ENCODE assay signal across 10 cellular contexts in genomic region chr4:169253904-169254303, GRCh38. TPM values are rescaled to one million over a fixed set of nuclear protein-coding genes. Genes with fewer than 3 reads are reported as not detected.
DNase-seq lines count a peak whose midpoint lies in the region; ATAC-seq and TF ChIP-seq lines count a peak whose summit lies in the region.
"Had no signal": no experiment of that assay in that cellular context is flagged by ENCODE, and none has a peak within 500 bp of the region (broad histone marks: within the 10 kb centered on the region; RNA-seq: fewer than 3 reads in every experiment).

No MANE protein-coding gene starts in this region.

- H3K4me3 ChIP-seq in endodermal cell (ENCODE audit: low read length) (peak overlapping the region; percentile 20), psoas muscle (no peak overlapping the region)

- ATAC-seq in psoas muscle, result no peak
- ATAC-seq in HG03378 (IDR thresholded peaks at IDR 0.05; ENCODE audit: unreplicated experiment), result no peak

- no peak overlapping the region for H3K27ac ChIP-seq in endodermal cell (ENCODE audit: low read depth, low read length)
- H3K27ac ChIP-seq in psoas muscle, result no peak overlapping the region

- intact Hi-C loops in psoas muscle (cut with DNase I), result no loop called here

- H3K27me3 ChIP-seq in endodermal cell (ENCODE audit: control insufficient read depth, insufficient read depth, low read length, poor library complexity, severe bottlenecking) (no peaks in the 10 kb centered on the region), psoas muscle (ENCODE audit: insufficient read depth in 3 of 3, low read length in 2 of 3) (no peaks in the 10 kb centered on the region)

- no peaks in the 10 kb centered on the region for H3K27me3 Mint-ChIP-seq in endodermal cell (ENCODE audit: insufficient read depth)
- H3K27me3 Mint-ChIP-seq in osteocyte (ENCODE audit: unreplicated experiment), result no peaks in the 10 kb centered on the region
- H3K27me3 Mint-ChIP-seq: activated B cell treated with CpG ODN at 0.5 μM for 24 hours had no signal

- peaks cover 8% of the 10 kb centered on the region for H3K36me3 Mint-ChIP-seq in endodermal cell (ENCODE audit: low read depth)
- H3K36me3 Mint-ChIP-seq in osteocyte (ENCODE audit: unreplicated experiment), result peaks cover 3% of the 10 kb centered on the region

- H3K27ac Mint-ChIP-seq in endodermal cell, result no peak overlapping the region
- peak overlapping the region; percentile 88 for H3K27ac Mint-ChIP-seq in osteocyte (ENCODE audit: unreplicated experiment)
- H3K27ac Mint-ChIP-seq: activated B cell treated with CpG ODN at 0.5 μM for 24 hours had no signal

- no peak overlapping the region for H3K9ac ChIP-seq in endodermal cell (ENCODE audit: extremely low read depth, low read length, poor library complexity, severe bottlenecking)

- peaks cover under 1% of the 10 kb centered on the region for H3K9me3 Mint-ChIP-seq in endodermal cell
- no peaks in the 10 kb centered on the region for H3K9me3 Mint-ChIP-seq in osteocyte (ENCODE audit: unreplicated experiment)
- H3K9me3 Mint-ChIP-seq: activated B cell treated with CpG ODN at 0.5 μM for 24 hours had no signal

- in situ Hi-C loops in Caki2 (cut with HindIII; ENCODE audit: low pct_unique_long_range_greater_than_20kb, low sequenced_read_pairs), result no loop called here

- H3K9me3 ChIP-seq in endodermal cell (ENCODE audit: control insufficient read depth, low read length), result peaks cover 6% of the 10 kb centered on the region
- H3K9me3 ChIP-seq in psoas muscle, result no peaks in the 10 kb centered on the region

- peaks cover 64% of the 10 kb centered on the region for H3K4me1 Mint-ChIP-seq in endodermal cell
- peaks cover 94% of the 10 kb centered on the region for H3K4me1 Mint-ChIP-seq in osteocyte (ENCODE audit: unreplicated experiment)

- H3K4me3 Mint-ChIP-seq in endodermal cell (no peak overlapping the region), osteocyte (ENCODE audit: unreplicated experiment) (no peak overlapping the region)
- H3K4me3 Mint-ChIP-seq: activated B cell treated with CpG ODN at 0.5 μM for 24 hours had no signal

- DNase-seq in Caki2 (ENCODE audit: low read depth), result peak; percentile 68
- DNase-seq in LHCN-M2 (ENCODE audit: low read depth), result peak; percentile 79
- DNase-seq in endodermal cell, result no peak
- DNase-seq in osteocyte (ENCODE audit: extremely low spot score, unreplicated experiment), result no peak
- DNase-seq in psoas muscle, result no peak
- DNase-seq in islet precursor cell, result no peak
- DNase-seq in GM19238 (ENCODE audit: insufficient read length, low spot score), result no peak
- DNase-seq: activated B cell treated with CpG ODN at 0.5 μM for 24 hours, MV-4-11 had no signal

- TF ChIP-seq CTCF in endodermal cell (conservative IDR thresholded peaks at IDR 0.05) (no peak), osteocyte (IDR thresholded peaks at IDR 0.05) (no peak), psoas muscle (IDR thresholded peaks at IDR 0.05) (no peak)

- peaks cover 27% of the 10 kb centered on the region for H3K4me1 ChIP-seq in endodermal cell (ENCODE audit: control insufficient read depth, insufficient read depth, low read length)
- H3K4me1 ChIP-seq in psoas muscle, result peaks cover 57% of the 10 kb centered on the region

- H3K36me3 ChIP-seq in endodermal cell (ENCODE audit: control insufficient read depth, insufficient read depth, low read length) (peaks cover 14% of the 10 kb centered on the region), psoas muscle (ENCODE audit: insufficient read depth in 1 of 2, low read depth in 1 of 2) (no peaks in the 10 kb centered on the region)

- 0% methylated on average over 1 of the region's 1 CpG; no CpG with 5 or more reads in 1 of the 2 experiments for WGBS in endodermal cell (ENCODE audit: insufficient coverage in 1 of 2, insufficient read length in 1 of 2), 2 experiments
- 0% methylated on average over 1 of the region's 1 CpG for WGBS in psoas muscle, 3 donors

RNA-seq across cellular contexts. Expression of gene SH3RF1, which starts 16.9 kb away (rescaled TPM):
- total RNA-seq in Caki2 (2014; rRNA removed; shearing (Covaris generic); ENCODE audit: low replicate concordance), result 7.4 and 15.3 TPM in 2 replicates
- total RNA-seq in LHCN-M2 (2014; rRNA removed) (9.2 and 10.5 TPM in 2 replicates), endodermal cell (10 to 100 TPM; 37.6 to 68.8 TPM), osteocyte (27.6 and 31.8 TPM in 2 replicates), psoas muscle (10 to 100 TPM; 19.2 to 35.9 (median 27.0) TPM)
- 12.1 TPM for polyA plus RNA-seq in LHCN-M2 (2012)
- 17.6 TPM for polyA plus RNA-seq in endodermal cell (2013, experiment 1 of 2)
- polyA plus RNA-seq in endodermal cell (2013, experiment 2 of 2), result 16.1 TPM
- polyA plus RNA-seq in psoas muscle, result 1 to 10 TPM; 4.8 to 7.4 (median 5.3) TPM

Comparison
In these comparisons a context has a peak if more than half of its experiments do, and no peak if none do; other contexts are left out.
1. DNase-seq: peak in Caki2 (single experiment) and LHCN-M2 (single experiment); none in endodermal cell (single experiment), osteocyte (single experiment), psoas muscle (0 of 2), islet precursor cell (single experiment) and GM19238 (single experiment).